1 cellular context compared by ENCODE assay signal in genomic region chr3:27360113-27361078, GRCh38.
A peak's percentile ranks its signal among the peaks of the same experiment; 100 is the strongest.
TF ChIP-seq lines count a peak whose summit lies in the region.

No MANE protein-coding gene starts in this region.

TF ChIP-seq in HepG2, 621 proteins besides CTCF, POLR2A, EP300 and RAD21 (continued from another document and continues in another):
- TF ChIP-seq TEF (CRISPR knock-in tag; IDR thresholded peaks at IDR 0.05) (peak; percentile 92; the same call in 1 of the 2 replicates), THAP9 (CRISPR knock-in tag; IDR thresholded peaks at IDR 0.05; ENCODE audit: borderline replicate concordance) (no peak), ZNF674 (CRISPR knock-in tag; IDR thresholded peaks at IDR 0.05; ENCODE audit: low read depth) (no peak), ZNF331 (CRISPR knock-in tag; IDR thresholded peaks at IDR 0.05) (peak; percentile 91), ZNF564 (CRISPR knock-in tag; IDR thresholded peaks at IDR 0.05) (peak; percentile 64; the same call in 1 of the 2 replicates), ZNF335 (CRISPR knock-in tag; IDR thresholded peaks at IDR 0.05) (peak; percentile 74; the same call in 1 of the 2 replicates), ZNF746 (CRISPR knock-in tag; IDR thresholded peaks at IDR 0.05) (peak; percentile 82; the same call in 1 of the 2 replicates), ZNF788 (CRISPR knock-in tag; IDR thresholded peaks at IDR 0.05; ENCODE audit: borderline replicate concordance) (peak; percentile 91; the same call in 1 of the 2 replicates), SNAPC4 (CRISPR knock-in tag; IDR thresholded peaks at IDR 0.05) (0 out of 2 replicates have a peak, but pooled peaks have one; percentile 52), SRY (CRISPR knock-in tag; IDR thresholded peaks at IDR 0.05) (no peak; the same call in 1 of the 2 replicates), ZNF777 (CRISPR knock-in tag; IDR thresholded peaks at IDR 0.05) (peak; percentile 31; the same call in 1 of the 2 replicates), CHD4 (IDR thresholded peaks at IDR 0.05; ENCODE audit: borderline replicate concordance, low read length) (no peak), ZNF367 (CRISPR knock-in tag; IDR thresholded peaks at IDR 0.05; ENCODE audit: borderline replicate concordance) (no peak), ZNF614 (CRISPR knock-in tag; IDR thresholded peaks at IDR 0.05; ENCODE audit: borderline replicate concordance) (peak; percentile 97), ZFP41 (CRISPR knock-in tag; IDR thresholded peaks at IDR 0.05; ENCODE audit: borderline replicate concordance) (no peak), SAP130 (CRISPR knock-in tag; IDR thresholded peaks at IDR 0.05; ENCODE audit: low read depth) (peak; percentile 93), SUZ12 (IDR thresholded peaks at IDR 0.05; ENCODE audit: low read depth, low read length) (no peak), ZNF512B (CRISPR knock-in tag; IDR thresholded peaks at IDR 0.05; ENCODE audit: borderline replicate concordance) (no peak), ZNF781 (CRISPR knock-in tag; IDR thresholded peaks at IDR 0.05; ENCODE audit: borderline replicate concordance, not compliant biosample characterization) (no peak), GZF1 (CRISPR knock-in tag; IDR thresholded peaks at IDR 0.05) (no peak), ZNF205 (CRISPR knock-in tag; IDR thresholded peaks at IDR 0.05) (0 out of 2 replicates have a peak, but pooled peaks have one; percentile 15), SP140L (CRISPR knock-in tag; IDR thresholded peaks at IDR 0.05; ENCODE audit: borderline replicate concordance) (peak; percentile 51; the same call in 1 of the 2 replicates), SRSF9 (IDR thresholded peaks at IDR 0.05; ENCODE audit: borderline replicate concordance, insufficient read depth, low read depth, low read length, poor library complexity, severe bottlenecking) (no peak), RCOR2 (CRISPR knock-in tag; IDR thresholded peaks at IDR 0.05) (peak; percentile 98), ZMYM3 (CRISPR knock-in tag; IDR thresholded peaks at IDR 0.05) (peak; percentile 79; the same call in 1 of the 2 replicates), NAIF1 (CRISPR knock-in tag; IDR thresholded peaks at IDR 0.05; ENCODE audit: borderline replicate concordance) (0 out of 2 replicates have a peak, but pooled peaks have one; percentile 48), KMT2B (CRISPR knock-in tag; IDR thresholded peaks at IDR 0.05) (peak; percentile 84), EZH2 (conservative IDR thresholded peaks at IDR 0.05; ENCODE audit: low read depth, low read length) (no peak), SP2 (CRISPR knock-in tag; IDR thresholded peaks at IDR 0.05) (no peak), ZNF629 (CRISPR knock-in tag; conservative IDR thresholded peaks at IDR 0.05) (peak; percentile 53), IRF1 (CRISPR knock-in tag; IDR thresholded peaks at IDR 0.05; ENCODE audit: low read depth) (no peak), ZBTB42 (CRISPR knock-in tag; IDR thresholded peaks at IDR 0.05) (no peak), GMEB2 (CRISPR knock-in tag; IDR thresholded peaks at IDR 0.05; ENCODE audit: low read depth) (no peak), HNF4A (CRISPR knock-in tag; IDR thresholded peaks at IDR 0.05) (peak; percentile 98), ZSCAN12 (CRISPR knock-in tag; IDR thresholded peaks at IDR 0.05) (no peak), ELF1 (CRISPR knock-in tag; IDR thresholded peaks at IDR 0.05) (peak; percentile 58), HNRNPK (IDR thresholded peaks at IDR 0.05; ENCODE audit: low read depth, low read length, poor library complexity, severe bottlenecking) (no peak), RARA (CRISPR knock-in tag; IDR thresholded peaks at IDR 0.05) (peak; percentile 99)
- TF ChIP-seq, protein P1, sequence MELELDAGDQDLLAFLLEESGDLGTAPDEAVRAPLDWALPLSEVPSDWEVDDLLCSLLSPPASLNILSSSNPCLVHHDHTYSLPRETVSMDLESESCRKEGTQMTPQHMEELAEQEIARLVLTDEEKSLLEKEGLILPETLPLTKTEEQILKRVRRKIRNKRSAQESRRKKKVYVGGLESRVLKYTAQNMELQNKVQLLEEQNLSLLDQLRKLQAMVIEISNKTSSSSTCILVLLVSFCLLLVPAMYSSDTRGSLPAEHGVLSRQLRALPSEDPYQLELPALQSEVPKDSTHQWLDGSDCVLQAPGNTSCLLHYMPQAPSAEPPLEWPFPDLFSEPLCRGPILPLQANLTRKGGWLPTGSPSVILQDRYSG (CRISPR knock-in tag; IDR thresholded peaks at IDR 0.05) = no peak
- TF ChIP-seq, protein P2, sequence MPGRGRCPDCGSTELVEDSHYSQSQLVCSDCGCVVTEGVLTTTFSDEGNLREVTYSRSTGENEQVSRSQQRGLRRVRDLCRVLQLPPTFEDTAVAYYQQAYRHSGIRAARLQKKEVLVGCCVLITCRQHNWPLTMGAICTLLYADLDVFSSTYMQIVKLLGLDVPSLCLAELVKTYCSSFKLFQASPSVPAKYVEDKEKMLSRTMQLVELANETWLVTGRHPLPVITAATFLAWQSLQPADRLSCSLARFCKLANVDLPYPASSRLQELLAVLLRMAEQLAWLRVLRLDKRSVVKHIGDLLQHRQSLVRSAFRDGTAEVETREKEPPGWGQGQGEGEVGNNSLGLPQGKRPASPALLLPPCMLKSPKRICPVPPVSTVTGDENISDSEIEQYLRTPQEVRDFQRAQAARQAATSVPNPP (CRISPR knock-in tag; IDR thresholded peaks at IDR 0.05) = peak; percentile 66; the same call in 1 of the 2 replicates
- TF ChIP-seq, protein P3, sequence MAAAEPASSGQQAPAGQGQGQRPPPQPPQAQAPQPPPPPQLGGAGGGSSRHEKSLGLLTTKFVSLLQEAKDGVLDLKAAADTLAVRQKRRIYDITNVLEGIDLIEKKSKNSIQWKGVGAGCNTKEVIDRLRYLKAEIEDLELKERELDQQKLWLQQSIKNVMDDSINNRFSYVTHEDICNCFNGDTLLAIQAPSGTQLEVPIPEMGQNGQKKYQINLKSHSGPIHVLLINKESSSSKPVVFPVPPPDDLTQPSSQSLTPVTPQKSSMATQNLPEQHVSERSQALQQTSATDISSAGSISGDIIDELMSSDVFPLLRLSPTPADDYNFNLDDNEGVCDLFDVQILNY (CRISPR knock-in tag; conservative IDR thresholded peaks at IDR 0.05) = no peak
- TF ChIP-seq, protein P4, sequence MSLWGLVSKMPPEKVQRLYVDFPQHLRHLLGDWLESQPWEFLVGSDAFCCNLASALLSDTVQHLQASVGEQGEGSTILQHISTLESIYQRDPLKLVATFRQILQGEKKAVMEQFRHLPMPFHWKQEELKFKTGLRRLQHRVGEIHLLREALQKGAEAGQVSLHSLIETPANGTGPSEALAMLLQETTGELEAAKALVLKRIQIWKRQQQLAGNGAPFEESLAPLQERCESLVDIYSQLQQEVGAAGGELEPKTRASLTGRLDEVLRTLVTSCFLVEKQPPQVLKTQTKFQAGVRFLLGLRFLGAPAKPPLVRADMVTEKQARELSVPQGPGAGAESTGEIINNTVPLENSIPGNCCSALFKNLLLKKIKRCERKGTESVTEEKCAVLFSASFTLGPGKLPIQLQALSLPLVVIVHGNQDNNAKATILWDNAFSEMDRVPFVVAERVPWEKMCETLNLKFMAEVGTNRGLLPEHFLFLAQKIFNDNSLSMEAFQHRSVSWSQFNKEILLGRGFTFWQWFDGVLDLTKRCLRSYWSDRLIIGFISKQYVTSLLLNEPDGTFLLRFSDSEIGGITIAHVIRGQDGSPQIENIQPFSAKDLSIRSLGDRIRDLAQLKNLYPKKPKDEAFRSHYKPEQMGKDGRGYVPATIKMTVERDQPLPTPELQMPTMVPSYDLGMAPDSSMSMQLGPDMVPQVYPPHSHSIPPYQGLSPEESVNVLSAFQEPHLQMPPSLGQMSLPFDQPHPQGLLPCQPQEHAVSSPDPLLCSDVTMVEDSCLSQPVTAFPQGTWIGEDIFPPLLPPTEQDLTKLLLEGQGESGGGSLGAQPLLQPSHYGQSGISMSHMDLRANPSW (CRISPR knock-in tag; IDR thresholded peaks at IDR 0.05; ENCODE audit: borderline replicate concordance) = peak; percentile 94; the same call in 1 of the 2 replicates
